Comparison of ENCODE assay signal across 23 cellular contexts in the genomic region with DNA sequence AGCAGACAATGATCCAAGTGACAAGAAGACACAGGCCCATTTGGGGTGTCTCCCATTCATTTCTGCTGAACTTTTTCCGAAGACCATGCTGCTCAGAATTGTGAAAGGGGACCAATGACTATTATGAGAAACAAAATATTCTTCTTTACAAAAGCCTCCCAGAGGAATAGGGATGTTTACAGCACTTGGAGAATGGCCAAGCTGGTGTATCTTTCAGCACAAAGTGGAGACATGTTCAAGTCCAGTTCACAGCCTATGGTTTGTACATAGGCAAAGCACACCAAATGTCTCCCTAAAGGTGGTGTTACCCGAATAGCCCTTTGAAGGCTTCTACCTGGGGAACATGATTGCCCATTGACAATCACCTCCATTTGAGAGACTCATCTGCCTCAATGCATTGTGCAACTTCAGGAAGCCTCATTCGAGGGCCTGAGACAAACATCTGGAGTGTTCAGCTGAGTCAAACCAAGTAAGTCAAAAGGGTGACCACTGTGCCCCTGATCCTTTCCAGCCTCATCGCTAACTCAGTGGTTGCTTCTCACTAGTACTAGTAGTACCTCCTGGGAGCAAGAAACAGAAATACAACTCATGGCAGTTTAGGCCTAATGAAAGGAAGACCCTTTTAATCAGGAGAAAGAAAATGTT.
"Had no signal": no experiment of that assay in that cellular context is flagged by ENCODE, and none has a peak within 500 bp of the region (broad histone marks: within the 10 kb centered on the region; RNA-seq: fewer than 3 reads in every experiment).

No MANE protein-coding gene starts in this region.

- H3K27ac Mint-ChIP-seq: activated naive CD8-positive, alpha-beta T cell; activated T-cell treated with anti-CD3 and anti-CD28 coated beads, Interleukin-2, amount 50 U/mL, for 24 hours; activated T-helper 17 cell treated with anti-CD3 and anti-CD28 coated beads, Interleukin-2, amount 50 U/mL, for 72 hours; effector memory CD8-positive, alpha-beta T cell; nephron progenitor cell; stimulated activated effector memory CD8-positive, alpha-beta T cell treated with anti-CD3 and anti-CD28 coated beads, Interleukin-12 subunit alpha, Interleukin-12 subunit beta, amount 100 ng/mL, for 72 hours; stimulated activated naive CD8-positive, alpha-beta T cell treated with anti-CD3 and anti-CD28 coated beads, Interleukin-15, amount 100 ng/mL, for 72 hours; T-helper 1 cell treated with Interleukin-12 subunit alpha and Interleukin-12 subunit beta and Interleukin-4 antibody, amounts not matched to agents 30 μg/mL and 1 μg/mL, for 36 hours; WTC11 had no signal

- H2AFZ ChIP-seq: parathyroid adenoma had no signal

- H3K9me3 Mint-ChIP-seq: activated T-cell treated with anti-CD3 and anti-CD28 coated beads, Interleukin-2, amount 50 U/mL, for 24 hours; activated T-helper 17 cell treated with anti-CD3 and anti-CD28 coated beads, Interleukin-2, amount 50 U/mL, for 72 hours; nephron progenitor cell; T-helper 1 cell treated with Interleukin-12 subunit alpha and Interleukin-12 subunit beta and Interleukin-4 antibody, amounts not matched to agents 30 μg/mL and 1 μg/mL, for 36 hours; WTC11 had no signal

- H3K27me3 Mint-ChIP-seq: activated T-cell treated with anti-CD3 and anti-CD28 coated beads, Interleukin-2, amount 50 U/mL, for 24 hours; activated T-helper 17 cell treated with anti-CD3 and anti-CD28 coated beads, Interleukin-2, amount 50 U/mL, for 72 hours; effector memory CD8-positive, alpha-beta T cell; stimulated activated naive CD8-positive, alpha-beta T cell treated with anti-CD3 and anti-CD28 coated beads, Interleukin-15, amount 100 ng/mL, for 72 hours had no signal

- H3K4me3 Mint-ChIP-seq: activated naive CD8-positive, alpha-beta T cell; activated T-cell treated with anti-CD3 and anti-CD28 coated beads, Interleukin-2, amount 50 U/mL, for 24 hours; activated T-helper 17 cell treated with anti-CD3 and anti-CD28 coated beads, Interleukin-2, amount 50 U/mL, for 72 hours; effector memory CD8-positive, alpha-beta T cell; nephron progenitor cell; stimulated activated effector memory CD8-positive, alpha-beta T cell treated with anti-CD3 and anti-CD28 coated beads, Interleukin-12 subunit alpha, Interleukin-12 subunit beta, amount 100 ng/mL, for 72 hours; stimulated activated naive CD8-positive, alpha-beta T cell treated with anti-CD3 and anti-CD28 coated beads, Interleukin-15, amount 100 ng/mL, for 72 hours; T-helper 1 cell treated with Interleukin-12 subunit alpha and Interleukin-12 subunit beta and Interleukin-4 antibody, amounts not matched to agents 30 μg/mL and 1 μg/mL, for 36 hours; WTC11 had no signal

- H3K4me3 ChIP-seq: adrenal gland, ascending aorta, dorsolateral prefrontal cortex, gastrocnemius medialis, tibial nerve had no signal

- DNase-seq: activated CD8-positive, alpha-beta memory T cell treated with anti-CD3 and anti-CD28 coated beads, Interleukin-2, amount 50 U/mL, for 4 hours; activated T-cell treated with anti-CD3 and anti-CD28 coated beads, Interleukin-2, amount 50 U/mL, for 24 hours; adrenal gland; brain microvascular endothelial cell; central memory CD4-positive, alpha-beta T cell; dorsolateral prefrontal cortex; effector memory CD8-positive, alpha-beta T cell; gastrocnemius medialis; head of caudate nucleus; nephron progenitor cell; right cardiac atrium; small intestine; stimulated activated CD4-positive, alpha-beta T cell treated with anti-CD3 and anti-CD28 coated beads, Interleukin-2, amount 100 ng/mL, for 24 hours; stimulated activated naive CD8-positive, alpha-beta T cell treated with anti-CD3 and anti-CD28 coated beads, Interleukin-15, amount 100 ng/mL, for 72 hours; T1000 had no signal

- H3K36me3 Mint-ChIP-seq: activated naive CD8-positive, alpha-beta T cell; stimulated activated effector memory CD8-positive, alpha-beta T cell treated with anti-CD3 and anti-CD28 coated beads, Interleukin-12 subunit alpha, Interleukin-12 subunit beta, amount 100 ng/mL, for 72 hours; WTC11 had no signal

- H3K36me3 ChIP-seq: adrenal gland, ascending aorta, brain microvascular endothelial cell, gastrocnemius medialis, tibial nerve had no signal

- H3K4me1 Mint-ChIP-seq: activated T-helper 17 cell treated with anti-CD3 and anti-CD28 coated beads, Interleukin-2, amount 50 U/mL, for 72 hours; stimulated activated effector memory CD8-positive, alpha-beta T cell treated with anti-CD3 and anti-CD28 coated beads, Interleukin-12 subunit alpha, Interleukin-12 subunit beta, amount 100 ng/mL, for 72 hours; stimulated activated naive CD8-positive, alpha-beta T cell treated with anti-CD3 and anti-CD28 coated beads, Interleukin-15, amount 100 ng/mL, for 72 hours had no signal

- H3K27ac ChIP-seq: adrenal gland, ascending aorta, brain microvascular endothelial cell, dorsolateral prefrontal cortex, gastrocnemius medialis, parathyroid adenoma, tibial nerve had no signal

- H3K9me3 ChIP-seq: adrenal gland, ascending aorta, gastrocnemius medialis, tibial nerve had no signal

- H3K9ac ChIP-seq: parathyroid adenoma had no signal

- H3K4me1 ChIP-seq: adrenal gland, ascending aorta, gastrocnemius medialis, parathyroid adenoma had no signal

- H3K27me3 ChIP-seq: adrenal gland, ascending aorta, brain microvascular endothelial cell, dorsolateral prefrontal cortex, gastrocnemius medialis, tibial nerve had no signal

- H3K79me2 ChIP-seq: parathyroid adenoma had no signal

- ATAC-seq: activated T-helper 17 cell treated with anti-CD3 and anti-CD28 coated beads, Interleukin-2, amount 50 U/mL, for 72 hours; effector memory CD8-positive, alpha-beta T cell; gastrocnemius medialis; right cardiac atrium; stimulated activated effector memory CD8-positive, alpha-beta T cell treated with anti-CD3 and anti-CD28 coated beads, Interleukin-12 subunit alpha, Interleukin-12 subunit beta, amount 100 ng/mL, for 72 hours; stimulated activated naive CD8-positive, alpha-beta T cell treated with anti-CD3 and anti-CD28 coated beads, Interleukin-15, amount 100 ng/mL, for 72 hours; WTC11 had no signal
